Comparison of ENCODE assay signal across 8 cellular contexts in the genomic region with DNA sequence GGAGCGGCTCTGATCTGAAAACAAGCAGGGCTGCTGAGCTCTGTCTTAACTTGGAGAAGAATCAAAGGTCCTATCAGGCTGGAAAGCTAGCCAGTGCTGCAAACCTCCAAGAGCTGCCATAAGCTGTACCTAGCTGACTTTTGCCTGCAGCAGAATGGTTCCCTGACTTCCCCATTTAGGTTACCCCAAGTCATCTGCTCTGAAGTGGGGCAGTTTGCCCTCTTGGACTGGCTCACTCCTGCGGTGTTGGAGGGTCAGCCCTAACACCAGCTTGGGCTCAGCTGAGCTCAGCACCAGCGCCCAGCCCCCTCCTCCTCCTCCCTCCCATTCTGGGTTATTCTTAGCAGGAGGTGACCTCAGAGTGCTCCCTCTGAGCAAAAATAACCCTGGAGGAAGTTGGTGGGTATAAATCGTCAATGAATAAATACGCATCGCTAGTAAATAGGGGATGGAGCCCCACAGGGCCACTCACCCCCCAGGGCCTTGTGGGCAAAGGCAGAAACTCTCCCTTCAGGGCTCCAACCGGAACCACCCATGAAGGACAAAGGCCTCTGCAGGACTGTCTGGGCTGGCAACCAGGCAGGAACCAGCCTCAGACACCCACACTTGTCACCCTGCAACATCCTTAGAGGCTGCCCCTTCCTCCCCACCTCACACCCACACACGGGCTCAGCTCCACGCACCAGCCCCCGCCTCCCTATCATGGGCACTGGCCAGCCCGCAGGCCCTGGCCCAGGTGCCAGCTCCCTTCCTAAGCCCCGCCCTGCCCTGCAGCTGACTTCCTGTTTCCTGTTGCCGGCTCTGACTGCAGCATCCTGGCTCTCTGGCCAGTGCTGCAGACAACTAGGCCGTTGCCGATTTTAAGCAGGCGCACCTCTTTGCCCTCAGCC. TPM values are rescaled to one million over a fixed set of nuclear protein-coding genes. Genes with fewer than 3 reads are reported as not detected.
DNase-seq lines count a peak whose midpoint lies in the region; ATAC-seq and TF ChIP-seq lines count a peak whose summit lies in the region.

No MANE protein-coding gene starts in this region.

- DNase-seq in NCI-H2081 treated with DMSO at 0.1 percent for 48 hours (lab: John Stamatoyannopoulos, UW): peak; percentile 81
- peak; percentile 92 for DNase-seq in activated CD8-positive, alpha-beta T cell treated with anti-CD3 and anti-CD28 coated beads, Interleukin-2, amount 10 ng/mL, durations not matched to agents 7 days and 5 days
- DNase-seq in endodermal cell: no peak
- peak; percentile 75 for DNase-seq in natural killer cell
- peak; percentile 78 for DNase-seq in superior temporal gyrus (ENCODE audit: extremely low spot score)
- no peak for DNase-seq in D341Med (ENCODE audit: low spot score)

- WGBS in endodermal cell (ENCODE audit: insufficient coverage in 1 of 2, insufficient read length in 1 of 2), 2 experiments: 85 to 90% methylated on average over 9 to 16 of the region's 16 CpGs

- H3K4me3 ChIP-seq in endodermal cell (ENCODE audit: low read length): no peak overlapping the region

- peak; percentile 91 for ATAC-seq in GM18502 (IDR thresholded peaks at IDR 0.05; ENCODE audit: poor library complexity, unreplicated experiment)
- ATAC-seq in HG02588 (IDR thresholded peaks at IDR 0.05; ENCODE audit: unreplicated experiment): peak; percentile 88
- ATAC-seq in activated CD8-positive, alpha-beta T cell treated with anti-CD3 and anti-CD28 coated beads, Interleukin-2, amount 10 ng/mL, durations not matched to agents 7 days and 5 days: peak; percentile 92
- ATAC-seq in natural killer cell: peak; percentile 83 to 93 (median 91)

- peak overlapping the region; percentile 70 for H3K4me3 Mint-ChIP-seq in activated CD8-positive, alpha-beta T cell treated with anti-CD3 and anti-CD28 coated beads, Interleukin-2, amount 10 ng/mL, durations not matched to agents 7 days and 5 days
- H3K4me3 Mint-ChIP-seq in endodermal cell: no peak overlapping the region
- H3K4me3 Mint-ChIP-seq in natural killer cell: peak overlapping the region; percentile 84

- no peaks in the 10 kb centered on the region for H3K9me3 Mint-ChIP-seq in activated CD8-positive, alpha-beta T cell treated with anti-CD3 and anti-CD28 coated beads, Interleukin-2, amount 10 ng/mL, durations not matched to agents 7 days and 5 days (ENCODE audit: insufficient read depth)
- H3K9me3 Mint-ChIP-seq in endodermal cell: no peaks in the 10 kb centered on the region
- no peaks in the 10 kb centered on the region for H3K9me3 Mint-ChIP-seq in natural killer cell

- intact Hi-C loops in natural killer cell (cut with micrococcal nuclease): loop anchor here (1.0 to 2.0 kb wide), 2 partner anchors 10 to 18 kb away; no protein-coding TSS in a partner anchor

- CTCF ChIA-PET in activated CD8-positive, alpha-beta T cell treated with anti-CD3 and anti-CD28 coated beads, Interleukin-2, amount 10 ng/mL, durations not matched to agents 7 days and 5 days (lab: Charles Lee): interaction anchor here (0.6 to 4.7 kb wide), 11 partner anchors 9 to 312 kb away, joined by 3 to 62 read pairs (median 8); no protein-coding TSS in a partner anchor

- POLR2A ChIA-PET in activated CD8-positive, alpha-beta T cell treated with anti-CD3 and anti-CD28 coated beads, Interleukin-2, amount 10 ng/mL, durations not matched to agents 7 days and 5 days (lab: Charles Lee): interaction anchor here (0.7 to 4.0 kb wide), 22 partner anchors 9 to 1215 kb away, joined by 3 to 58 read pairs (median 4); a partner anchor contains a TSS

- H3K27me3 Mint-ChIP-seq in activated CD8-positive, alpha-beta T cell treated with anti-CD3 and anti-CD28 coated beads, Interleukin-2, amount 10 ng/mL, durations not matched to agents 7 days and 5 days (ENCODE audit: low read depth): no peaks in the 10 kb centered on the region
- H3K27me3 Mint-ChIP-seq in endodermal cell (ENCODE audit: insufficient read depth): no peaks in the 10 kb centered on the region
- no peaks in the 10 kb centered on the region for H3K27me3 Mint-ChIP-seq in natural killer cell (ENCODE audit: low read depth in 2 of 2)

- H3K4me1 ChIP-seq in endodermal cell (ENCODE audit: control insufficient read depth, insufficient read depth, low read length): no peaks in the 10 kb centered on the region

- no peaks in the 10 kb centered on the region for H3K9me3 ChIP-seq in endodermal cell (ENCODE audit: control insufficient read depth, low read length)

- H3K27me3 ChIP-seq in endodermal cell (ENCODE audit: control insufficient read depth, insufficient read depth, low read length, poor library complexity, severe bottlenecking): no peaks in the 10 kb centered on the region

- TF ChIP-seq CTCF in endodermal cell (conservative IDR thresholded peaks at IDR 0.05) (no peak), natural killer cell (IDR thresholded peaks at IDR 0.05) (no peak)

- H3K36me3 ChIP-seq in endodermal cell (ENCODE audit: control insufficient read depth, insufficient read depth, low read length): no peaks in the 10 kb centered on the region

- H3K9ac ChIP-seq in endodermal cell (ENCODE audit: extremely low read depth, low read length, poor library complexity, severe bottlenecking): no peak overlapping the region

- no peak overlapping the region for H3K27ac ChIP-seq in endodermal cell (ENCODE audit: low read depth, low read length)

- peaks cover 73% of the 10 kb centered on the region for H3K4me1 Mint-ChIP-seq in activated CD8-positive, alpha-beta T cell treated with anti-CD3 and anti-CD28 coated beads, Interleukin-2, amount 10 ng/mL, durations not matched to agents 7 days and 5 days (ENCODE audit: low read depth)
- peaks cover 16% of the 10 kb centered on the region for H3K4me1 Mint-ChIP-seq in endodermal cell
- peaks cover 31 to 37% of the 10 kb centered on the region in 2 donors for H3K4me1 Mint-ChIP-seq in natural killer cell

- peak overlapping the region; percentile 93 for H3K27ac Mint-ChIP-seq in activated CD8-positive, alpha-beta T cell treated with anti-CD3 and anti-CD28 coated beads, Interleukin-2, amount 10 ng/mL, durations not matched to agents 7 days and 5 days
- H3K27ac Mint-ChIP-seq in endodermal cell: peak overlapping the region; percentile 39
- peak overlapping the region; percentile 93 to 94 for H3K27ac Mint-ChIP-seq in natural killer cell

- H3K36me3 Mint-ChIP-seq in activated CD8-positive, alpha-beta T cell treated with anti-CD3 and anti-CD28 coated beads, Interleukin-2, amount 10 ng/mL, durations not matched to agents 7 days and 5 days (ENCODE audit: low read depth): peaks cover 45% of the 10 kb centered on the region
- H3K36me3 Mint-ChIP-seq in endodermal cell (ENCODE audit: low read depth) (no peaks in the 10 kb centered on the region), natural killer cell (no peaks in the 10 kb centered on the region)

RNA-seq across cellular contexts. Expression of a gene that starts 46.9 kb away (rescaled TPM):
- total RNA-seq in activated CD8-positive, alpha-beta T cell treated with anti-CD3 and anti-CD28 coated beads, Interleukin-2, amount 10 ng/mL, durations not matched to agents 7 days and 5 days: 10 to 100 TPM; 76.4 to 79.8 TPM
- total RNA-seq in endodermal cell (100 to 1,000 TPM; 124 to 139 TPM), natural killer cell (10 to 100 TPM; 36.3 to 60.7 (median 45.2) TPM)
- polyA plus RNA-seq in endodermal cell (2013, experiment 1 of 2): 68.6 TPM
- polyA plus RNA-seq in endodermal cell (2013, experiment 2 of 2): 67.9 TPM

Comparison
In these comparisons a context has a peak if more than half of its experiments do, and no peak if none do; other contexts are left out.
1. DNase-seq: peak in NCI-H2081 treated with DMSO at 0.1 percent for 48 hours (single experiment), activated CD8-positive, alpha-beta T cell treated with anti-CD3 and anti-CD28 coated beads, Interleukin-2, amount 10 ng/mL, durations not matched to agents 7 days and 5 days (single experiment), natural killer cell (single experiment) and superior temporal gyrus (single experiment); none in endodermal cell (single experiment) and D341Med (single experiment).
2. H3K27ac Mint-ChIP-seq: peak in every context shown above with its lines; median percentile 94 in natural killer cell; 93 in activated CD8-positive, alpha-beta T cell treated with anti-CD3 and anti-CD28 coated beads, Interleukin-2, amount 10 ng/mL, durations not matched to agents 7 days and 5 days; 39 in endodermal cell.
3. Peak in every context shown above with its lines, with median percentiles within 50 percentile points of each other: ATAC-seq.